In genomic region chr3:124032351-124032880, GRCh38 we compare ENCODE assay signal across 1 cellular context.
TF ChIP-seq lines count a peak whose summit lies in the region.

No MANE protein-coding gene starts in this region.

TF ChIP-seq in K562, 482 proteins besides CTCF, POLR2A, EP300 and RAD21 (continued from another document):
- TF ChIP-seq ZNF407 (IDR thresholded peaks at IDR 0.05; ENCODE audit: low read depth) (peak; percentile 81), FOXJ3 (CRISPR knock-in tag; IDR thresholded peaks at IDR 0.05) (no peak), ZNF592 (IDR thresholded peaks at IDR 0.05) (no peak), PCBP1 (IDR thresholded peaks at IDR 0.05; ENCODE audit: low read depth, low read length, poor library complexity, severe bottlenecking) (no peak), HBP1 (CRISPR knock-in tag; IDR thresholded peaks at IDR 0.05) (no peak), ZNF24 (IDR thresholded peaks at IDR 0.05) (no peak)
TF ChIP-seq in K562: peak in this region for 4.
